ENCODE assay signal across 8 cellular contexts in genomic region chr10:43408710-43409384, GRCh38. TPM values are rescaled to one million over a fixed set of nuclear protein-coding genes. Genes with fewer than 3 reads are reported as not detected.
A peak's percentile ranks its signal among the peaks of the same experiment; 100 is the strongest.
DNase-seq lines count a peak whose midpoint lies in the region; TF ChIP-seq lines count a peak whose summit lies in the region.

A gene with protein sequence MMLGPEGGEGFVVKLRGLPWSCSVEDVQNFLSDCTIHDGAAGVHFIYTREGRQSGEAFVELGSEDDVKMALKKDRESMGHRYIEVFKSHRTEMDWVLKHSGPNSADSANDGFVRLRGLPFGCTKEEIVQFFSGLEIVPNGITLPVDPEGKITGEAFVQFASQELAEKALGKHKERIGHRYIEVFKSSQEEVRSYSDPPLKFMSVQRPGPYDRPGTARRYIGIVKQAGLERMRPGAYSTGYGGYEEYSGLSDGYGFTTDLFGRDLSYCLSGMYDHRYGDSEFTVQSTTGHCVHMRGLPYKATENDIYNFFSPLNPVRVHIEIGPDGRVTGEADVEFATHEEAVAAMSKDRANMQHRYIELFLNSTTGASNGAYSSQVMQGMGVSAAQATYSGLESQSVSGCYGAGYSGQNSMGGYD (minus strand): TSS chr10:43409186. CDS start chr10:43387884, 21,302 bp downstream.

- H3K27me3 ChIP-seq in HAP-1 (ENCODE audit: low read depth) (no peaks in the 10 kb centered on the region), MG63 (no peaks in the 10 kb centered on the region), stomach (no peaks in the 10 kb centered on the region)

- DNase-seq in G401 (ENCODE audit: low spot score) (peak; percentile 96), HAP-1 (ENCODE audit: low spot score in 2 of 2) (peak; percentile 91 to 95), MG63 (peak; percentile 97), SIG-M5 treated with dmso at 0.1 percent for 504 hours (lab: John Stamatoyannopoulos, UW; ENCODE audit: unreplicated experiment) (peak; percentile 89), activated gamma-delta T cell treated with Interleukin-2 at 50 U/mL for 16 hours (peak; percentile 89), fibroblast of villous mesenchyme (ENCODE audit: low read depth) (peak; percentile 97), neural crest cell (ENCODE audit: low read depth, low spot score) (peak; percentile 89), stomach (peak; percentile 95)

- no peaks in the 10 kb centered on the region for H3K36me3 Mint-ChIP-seq in neural crest cell (ENCODE audit: low read depth)

- peaks cover 36% of the 10 kb centered on the region for H3K4me1 Mint-ChIP-seq in neural crest cell

- H3K9me3 ChIP-seq in HAP-1 (no peaks in the 10 kb centered on the region), MG63 (no peaks in the 10 kb centered on the region), stomach (no peaks in the 10 kb centered on the region)

- TF ChIP-seq POLR2A in stomach (IDR thresholded peaks at IDR 0.05) = peak in 2 of 4 donors; percentile 82 to 92

- no peaks in the 10 kb centered on the region for H3K27me3 Mint-ChIP-seq in neural crest cell (ENCODE audit: low read depth)

- peak within 1 kb of the TSS; percentile 99 for H3K27ac Mint-ChIP-seq in neural crest cell (ENCODE audit: unreplicated experiment)

- H3K36me3 ChIP-seq in HAP-1 (replicated peaks) (peaks cover 10% of the 10 kb centered on the region), MG63 (peaks cover 43% of the 10 kb centered on the region), stomach (no peaks in the 10 kb centered on the region)

- H3K27ac ChIP-seq in stomach = peak within 1 kb of the TSS; percentile 99 to 100 (median 100)

- no peaks in the 10 kb centered on the region for H3K9me3 Mint-ChIP-seq in neural crest cell

- in situ Hi-C loops in G401 (cut with HindIII; ENCODE audit: low sequenced_read_pairs) (no loop called here), HAP-1 (cut with MboI; ENCODE audit: low sequenced_read_pairs) (no loop called here)

- intact Hi-C loops in stomach (cut with DNase I; ENCODE audit: low total_unique reads) = no loop called here

- peak within 1 kb of the TSS; percentile 77 for H3K4me3 ChIP-seq in HAP-1
- peak within 1 kb of the TSS; percentile 76 for H3K4me3 ChIP-seq in MG63
- H3K4me3 ChIP-seq in fibroblast of villous mesenchyme (ENCODE audit: low read depth, low read length) = peak within 1 kb of the TSS; percentile 83
- peak within 1 kb of the TSS; percentile 69 to 91 (median 78) for H3K4me3 ChIP-seq in stomach

- no peak for TF ChIP-seq EP300 in stomach (IDR thresholded peaks at IDR 0.05)

- H3K4me1 ChIP-seq in HAP-1 (peaks cover 19% of the 10 kb centered on the region), stomach (peaks cover 25 to 41% (median 33%) of the 10 kb centered on the region in 4 donors)

- TF ChIP-seq CTCF in fibroblast of villous mesenchyme (IDR thresholded peaks at IDR 0.05; ENCODE audit: insufficient read depth, low read depth, low read length) (no peak), neural crest cell (conservative IDR thresholded peaks at IDR 0.05) (no peak), stomach (IDR thresholded peaks at IDR 0.05) (no peak)

- WGBS in stomach, 5 donors = 0 to 1% (median 0%) methylated on average over 34 to 68 of the region's 68 CpGs

- peak within 1 kb of the TSS; percentile 97 for H3K4me3 Mint-ChIP-seq in neural crest cell

RNA-seq across cellular contexts. Expression of the gene that starts here (rescaled TPM):
- total RNA-seq in G401 (2014; rRNA removed; shearing (Covaris generic)) = 344 and 404 TPM in 2 replicates
- 286 and 294 TPM in 2 replicates for total RNA-seq in MG63 (2014; rRNA removed; shearing (Covaris generic); ENCODE audit: low replicate concordance)
- total RNA-seq in fibroblast of villous mesenchyme (152 and 203 TPM in 2 replicates), neural crest cell (284 and 292 TPM in 2 replicates), stomach (100 to 1,000 TPM in 2 of 5 donors, 10 to 100 TPM in 3; 36.2 to 169 (median 87.0) TPM)
- polyA plus RNA-seq in stomach = 100 to 1,000 TPM in 1 of 3 donors, 10 to 100 TPM in 2; 74.7 to 131 (median 87.5) TPM

Comparison
In these comparisons a context has a peak if more than half of its experiments do, and no peak if none do; other contexts are left out.
1. Peak in every context shown above with its lines: DNase-seq, H3K4me3 ChIP-seq and H3K27ac ChIP-seq.